1 cellular context compared by ENCODE assay signal in the genomic region with DNA sequence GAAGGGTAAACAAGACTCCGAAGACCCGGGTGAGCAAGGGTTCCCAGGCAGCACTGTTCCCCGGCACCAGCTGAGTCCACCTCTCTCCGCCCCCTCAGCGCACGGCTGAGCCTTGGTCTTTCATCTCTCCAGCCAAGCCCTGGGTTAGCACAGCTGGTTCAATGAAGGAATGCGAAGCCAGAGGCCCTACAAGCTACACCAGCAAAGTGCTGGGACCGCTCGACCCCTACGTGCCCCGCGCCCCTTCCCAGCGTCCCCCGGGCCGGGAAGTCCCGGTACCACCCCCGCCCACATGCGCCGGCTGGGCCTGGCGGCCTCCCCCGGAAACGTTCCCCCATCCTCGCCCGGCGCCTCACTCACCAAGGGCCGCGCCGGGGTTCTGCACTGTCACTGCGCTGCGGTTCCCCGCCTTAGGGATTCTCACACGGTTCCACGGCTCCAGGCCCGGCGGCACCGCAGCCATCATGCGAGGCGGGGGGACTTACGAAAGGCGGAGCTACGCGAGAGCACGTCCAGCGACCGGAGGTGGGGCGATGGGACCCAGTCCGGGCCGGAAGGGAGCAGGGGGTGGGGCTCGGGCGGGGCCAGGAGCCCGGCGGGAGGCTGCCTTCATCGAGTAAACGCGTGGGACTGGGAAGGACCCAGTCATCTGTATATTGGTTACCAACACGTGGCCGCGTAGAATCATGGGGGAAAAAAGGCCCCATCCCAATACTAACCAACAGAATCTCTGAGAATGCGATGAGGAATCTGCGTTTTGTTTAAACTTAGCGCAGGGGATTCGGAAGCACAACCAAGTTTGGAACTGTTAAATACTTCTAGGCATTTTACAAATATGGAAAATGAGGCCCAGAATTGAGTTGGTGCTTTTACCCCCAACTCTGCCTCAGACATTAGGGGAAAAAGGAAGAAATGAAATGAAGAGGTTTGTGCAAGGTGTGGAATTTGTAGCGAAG.
TF ChIP-seq lines count a peak whose summit lies in the region.

No MANE protein-coding gene starts in this region.

TF ChIP-seq in GM12878, 131 proteins besides CTCF, POLR2A, EP300 and RAD21 (continued from another document and continues in another):
- TF ChIP-seq, protein P1, sequence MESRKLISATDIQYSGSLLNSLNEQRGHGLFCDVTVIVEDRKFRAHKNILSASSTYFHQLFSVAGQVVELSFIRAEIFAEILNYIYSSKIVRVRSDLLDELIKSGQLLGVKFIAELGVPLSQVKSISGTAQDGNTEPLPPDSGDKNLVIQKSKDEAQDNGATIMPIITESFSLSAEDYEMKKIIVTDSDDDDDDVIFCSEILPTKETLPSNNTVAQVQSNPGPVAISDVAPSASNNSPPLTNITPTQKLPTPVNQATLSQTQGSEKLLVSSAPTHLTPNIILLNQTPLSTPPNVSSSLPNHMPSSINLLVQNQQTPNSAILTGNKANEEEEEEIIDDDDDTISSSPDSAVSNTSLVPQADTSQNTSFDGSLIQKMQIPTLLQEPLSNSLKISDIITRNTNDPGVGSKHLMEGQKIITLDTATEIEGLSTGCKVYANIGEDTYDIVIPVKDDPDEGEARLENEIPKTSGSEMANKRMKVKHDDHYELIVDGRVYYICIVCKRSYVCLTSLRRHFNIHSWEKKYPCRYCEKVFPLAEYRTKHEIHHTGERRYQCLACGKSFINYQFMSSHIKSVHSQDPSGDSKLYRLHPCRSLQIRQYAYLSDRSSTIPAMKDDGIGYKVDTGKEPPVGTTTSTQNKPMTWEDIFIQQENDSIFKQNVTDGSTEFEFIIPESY (IDR thresholded peaks at IDR 0.05) = no peak
- TF ChIP-seq MYB (IDR thresholded peaks at IDR 0.05; ENCODE audit: borderline replicate concordance, low read depth, low read length) (0 out of 2 replicates have a peak, but pooled peaks have one; percentile 9), ZZZ3 (IDR thresholded peaks at IDR 0.05; ENCODE audit: control insufficient read depth, insufficient read length, low read depth) (no peak), MEF2B (IDR thresholded peaks at IDR 0.05; ENCODE audit: partially characterized antibody, poor library complexity, severe bottlenecking) (peak; percentile 53), STAT1 (conservative IDR thresholded peaks at IDR 0.05) (no peak), ZBED1 (IDR thresholded peaks at IDR 0.05; ENCODE audit: borderline replicate concordance) (no peak), CREM (IDR thresholded peaks at IDR 0.05; ENCODE audit: low read depth) (peak; percentile 37; the same call in 1 of the 2 replicates), SMC3 (IDR thresholded peaks at IDR 0.05; ENCODE audit: borderline replicate concordance, low read length) (no peak; the same call in 1 of the 2 replicates), CBX3 (IDR thresholded peaks at IDR 0.05; ENCODE audit: borderline replicate concordance, low read depth) (no peak), KAT2A (conservative IDR thresholded peaks at IDR 0.05; ENCODE audit: control insufficient read depth, low read depth, low read length) (no peak), BRCA1 (IDR thresholded peaks at IDR 0.05; ENCODE audit: low read depth, low read length) (no peak), RELA (IDR thresholded peaks at IDR 0.05; ENCODE audit: borderline replicate concordance, partially characterized antibody) (peak; percentile 97), LARP7 (IDR thresholded peaks at IDR 0.05) (peak; percentile 75; the same call in 1 of the 2 replicates), TARDBP (IDR thresholded peaks at IDR 0.05; ENCODE audit: borderline replicate concordance) (no peak; the same call in 1 of the 2 replicates), SIX5 (IDR thresholded peaks at IDR 0.05; ENCODE audit: low read depth, low read length, severe bottlenecking) (no peak), RUNX3 (IDR thresholded peaks at IDR 0.05; ENCODE audit: low read length) (peak; percentile 59), SUPT20H (IDR thresholded peaks at IDR 0.05; ENCODE audit: borderline replicate concordance, control insufficient read depth, low read depth, low read length) (no peak), TCF7 (IDR thresholded peaks at IDR 0.05; ENCODE audit: borderline replicate concordance) (no peak), CBFB (IDR thresholded peaks at IDR 0.05; ENCODE audit: low read depth) (peak; percentile 73; the same call in 1 of the 2 replicates), ZNF207 (IDR thresholded peaks at IDR 0.05; ENCODE audit: borderline replicate concordance) (no peak), NR2C2 (IDR thresholded peaks at IDR 0.05; ENCODE audit: borderline replicate concordance, control insufficient read depth, insufficient read length, low read depth) (no peak), BCL11A (IDR thresholded peaks at IDR 0.05; ENCODE audit: low read depth, low read length) (no peak), ETV6 (conservative IDR thresholded peaks at IDR 0.05 in 1 of 2, IDR thresholded peaks at IDR 0.05 in 1 of 2; ENCODE audit: borderline replicate concordance in 1 of 2, low read depth in 1 of 2) (0 out of 4 replicates have a peak, but pooled peaks of 1 of the 2 experiments have one; percentile 18), SP1 (IDR thresholded peaks at IDR 0.05; ENCODE audit: low read depth, low read length) (peak; percentile 52), ZSCAN29 (IDR thresholded peaks at IDR 0.05) (no peak), CBX5 (IDR thresholded peaks at IDR 0.05; ENCODE audit: low read depth) (peak; percentile 77; the same call in 1 of the 2 replicates), WRNIP1 (IDR thresholded peaks at IDR 0.05; ENCODE audit: borderline replicate concordance, low read depth, low read length) (no peak), CEBPB (IDR thresholded peaks at IDR 0.05; ENCODE audit: borderline replicate concordance in 1 of 2, low read depth in 2 of 2, low read length in 2 of 2) (no peak), NFYA (IDR thresholded peaks at IDR 0.05; ENCODE audit: borderline replicate concordance, low read depth, low read length) (no peak), IRF4 (IDR thresholded peaks at IDR 0.05; ENCODE audit: low read depth, low read length) (0 out of 2 replicates have a peak, but pooled peaks have one; percentile 19), YBX1 (IDR thresholded peaks at IDR 0.05) (no peak), CREB1 (IDR thresholded peaks at IDR 0.05; ENCODE audit: low read depth) (peak; percentile 45; the same call in 1 of the 2 replicates), PAX5 (IDR thresholded peaks at IDR 0.05; ENCODE audit: borderline replicate concordance, low read depth, low read length) (peak; percentile 16; the same call in 1 of the 2 replicates), RFX5 (IDR thresholded peaks at IDR 0.05; ENCODE audit: low read depth, low read length) (0 out of 2 replicates have a peak, but pooled peaks have one; percentile 8), SREBF2 (IDR thresholded peaks at IDR 0.05; ENCODE audit: low read length) (no peak), ZNF24 (IDR thresholded peaks at IDR 0.05) (no peak)
- TF ChIP-seq, protein P2, sequence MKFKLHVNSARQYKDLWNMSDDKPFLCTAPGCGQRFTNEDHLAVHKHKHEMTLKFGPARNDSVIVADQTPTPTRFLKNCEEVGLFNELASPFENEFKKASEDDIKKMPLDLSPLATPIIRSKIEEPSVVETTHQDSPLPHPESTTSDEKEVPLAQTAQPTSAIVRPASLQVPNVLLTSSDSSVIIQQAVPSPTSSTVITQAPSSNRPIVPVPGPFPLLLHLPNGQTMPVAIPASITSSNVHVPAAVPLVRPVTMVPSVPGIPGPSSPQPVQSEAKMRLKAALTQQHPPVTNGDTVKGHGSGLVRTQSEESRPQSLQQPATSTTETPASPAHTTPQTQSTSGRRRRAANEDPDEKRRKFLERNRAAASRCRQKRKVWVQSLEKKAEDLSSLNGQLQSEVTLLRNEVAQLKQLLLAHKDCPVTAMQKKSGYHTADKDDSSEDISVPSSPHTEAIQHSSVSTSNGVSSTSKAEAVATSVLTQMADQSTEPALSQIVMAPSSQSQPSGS (IDR thresholded peaks at IDR 0.05; ENCODE audit: low read length) = no peak
- TF ChIP-seq, protein P3, sequence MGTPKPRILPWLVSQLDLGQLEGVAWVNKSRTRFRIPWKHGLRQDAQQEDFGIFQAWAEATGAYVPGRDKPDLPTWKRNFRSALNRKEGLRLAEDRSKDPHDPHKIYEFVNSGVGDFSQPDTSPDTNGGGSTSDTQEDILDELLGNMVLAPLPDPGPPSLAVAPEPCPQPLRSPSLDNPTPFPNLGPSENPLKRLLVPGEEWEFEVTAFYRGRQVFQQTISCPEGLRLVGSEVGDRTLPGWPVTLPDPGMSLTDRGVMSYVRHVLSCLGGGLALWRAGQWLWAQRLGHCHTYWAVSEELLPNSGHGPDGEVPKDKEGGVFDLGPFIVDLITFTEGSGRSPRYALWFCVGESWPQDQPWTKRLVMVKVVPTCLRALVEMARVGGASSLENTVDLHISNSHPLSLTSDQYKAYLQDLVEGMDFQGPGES (IDR thresholded peaks at IDR 0.05) = no peak
- TF ChIP-seq, protein P4, sequence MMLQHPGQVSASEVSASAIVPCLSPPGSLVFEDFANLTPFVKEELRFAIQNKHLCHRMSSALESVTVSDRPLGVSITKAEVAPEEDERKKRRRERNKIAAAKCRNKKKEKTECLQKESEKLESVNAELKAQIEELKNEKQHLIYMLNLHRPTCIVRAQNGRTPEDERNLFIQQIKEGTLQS (IDR thresholded peaks at IDR 0.05; ENCODE audit: borderline replicate concordance, extremely low read depth, low read depth, low read length) = no peak
- TF ChIP-seq, protein P5, sequence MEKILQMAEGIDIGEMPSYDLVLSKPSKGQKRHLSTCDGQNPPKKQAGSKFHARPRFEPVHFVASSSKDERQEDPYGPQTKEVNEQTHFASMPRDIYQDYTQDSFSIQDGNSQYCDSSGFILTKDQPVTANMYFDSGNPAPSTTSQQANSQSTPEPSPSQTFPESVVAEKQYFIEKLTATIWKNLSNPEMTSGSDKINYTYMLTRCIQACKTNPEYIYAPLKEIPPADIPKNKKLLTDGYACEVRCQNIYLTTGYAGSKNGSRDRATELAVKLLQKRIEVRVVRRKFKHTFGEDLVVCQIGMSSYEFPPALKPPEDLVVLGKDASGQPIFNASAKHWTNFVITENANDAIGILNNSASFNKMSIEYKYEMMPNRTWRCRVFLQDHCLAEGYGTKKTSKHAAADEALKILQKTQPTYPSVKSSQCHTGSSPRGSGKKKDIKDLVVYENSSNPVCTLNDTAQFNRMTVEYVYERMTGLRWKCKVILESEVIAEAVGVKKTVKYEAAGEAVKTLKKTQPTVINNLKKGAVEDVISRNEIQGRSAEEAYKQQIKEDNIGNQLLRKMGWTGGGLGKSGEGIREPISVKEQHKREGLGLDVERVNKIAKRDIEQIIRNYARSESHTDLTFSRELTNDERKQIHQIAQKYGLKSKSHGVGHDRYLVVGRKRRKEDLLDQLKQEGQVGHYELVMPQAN (conservative IDR thresholded peaks at IDR 0.05) = peak; percentile 82; the same call in 1 of the 2 replicates
- TF ChIP-seq, protein P6, sequence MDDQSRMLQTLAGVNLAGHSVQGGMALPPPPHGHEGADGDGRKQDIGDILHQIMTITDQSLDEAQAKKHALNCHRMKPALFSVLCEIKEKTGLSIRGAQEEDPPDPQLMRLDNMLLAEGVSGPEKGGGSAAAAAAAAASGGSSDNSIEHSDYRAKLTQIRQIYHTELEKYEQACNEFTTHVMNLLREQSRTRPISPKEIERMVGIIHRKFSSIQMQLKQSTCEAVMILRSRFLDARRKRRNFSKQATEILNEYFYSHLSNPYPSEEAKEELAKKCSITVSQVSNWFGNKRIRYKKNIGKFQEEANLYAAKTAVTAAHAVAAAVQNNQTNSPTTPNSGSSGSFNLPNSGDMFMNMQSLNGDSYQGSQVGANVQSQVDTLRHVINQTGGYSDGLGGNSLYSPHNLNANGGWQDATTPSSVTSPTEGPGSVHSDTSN (IDR thresholded peaks at IDR 0.05; ENCODE audit: insufficient replicate concordance, low read depth, low read length) = no peak
- TF ChIP-seq, protein P7, sequence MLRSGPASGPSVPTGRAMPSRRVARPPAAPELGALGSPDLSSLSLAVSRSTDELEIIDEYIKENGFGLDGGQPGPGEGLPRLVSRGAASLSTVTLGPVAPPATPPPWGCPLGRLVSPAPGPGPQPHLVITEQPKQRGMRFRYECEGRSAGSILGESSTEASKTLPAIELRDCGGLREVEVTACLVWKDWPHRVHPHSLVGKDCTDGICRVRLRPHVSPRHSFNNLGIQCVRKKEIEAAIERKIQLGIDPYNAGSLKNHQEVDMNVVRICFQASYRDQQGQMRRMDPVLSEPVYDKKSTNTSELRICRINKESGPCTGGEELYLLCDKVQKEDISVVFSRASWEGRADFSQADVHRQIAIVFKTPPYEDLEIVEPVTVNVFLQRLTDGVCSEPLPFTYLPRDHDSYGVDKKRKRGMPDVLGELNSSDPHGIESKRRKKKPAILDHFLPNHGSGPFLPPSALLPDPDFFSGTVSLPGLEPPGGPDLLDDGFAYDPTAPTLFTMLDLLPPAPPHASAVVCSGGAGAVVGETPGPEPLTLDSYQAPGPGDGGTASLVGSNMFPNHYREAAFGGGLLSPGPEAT (IDR thresholded peaks at IDR 0.05; ENCODE audit: low read depth) = peak; percentile 97
- TF ChIP-seq, protein P8, sequence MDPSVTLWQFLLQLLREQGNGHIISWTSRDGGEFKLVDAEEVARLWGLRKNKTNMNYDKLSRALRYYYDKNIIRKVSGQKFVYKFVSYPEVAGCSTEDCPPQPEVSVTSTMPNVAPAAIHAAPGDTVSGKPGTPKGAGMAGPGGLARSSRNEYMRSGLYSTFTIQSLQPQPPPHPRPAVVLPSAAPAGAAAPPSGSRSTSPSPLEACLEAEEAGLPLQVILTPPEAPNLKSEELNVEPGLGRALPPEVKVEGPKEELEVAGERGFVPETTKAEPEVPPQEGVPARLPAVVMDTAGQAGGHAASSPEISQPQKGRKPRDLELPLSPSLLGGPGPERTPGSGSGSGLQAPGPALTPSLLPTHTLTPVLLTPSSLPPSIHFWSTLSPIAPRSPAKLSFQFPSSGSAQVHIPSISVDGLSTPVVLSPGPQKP (IDR thresholded peaks at IDR 0.05; ENCODE audit: low read depth, low read length) = 0 out of 2 replicates have a peak, but pooled peaks have one; percentile 11
- TF ChIP-seq, protein P9, sequence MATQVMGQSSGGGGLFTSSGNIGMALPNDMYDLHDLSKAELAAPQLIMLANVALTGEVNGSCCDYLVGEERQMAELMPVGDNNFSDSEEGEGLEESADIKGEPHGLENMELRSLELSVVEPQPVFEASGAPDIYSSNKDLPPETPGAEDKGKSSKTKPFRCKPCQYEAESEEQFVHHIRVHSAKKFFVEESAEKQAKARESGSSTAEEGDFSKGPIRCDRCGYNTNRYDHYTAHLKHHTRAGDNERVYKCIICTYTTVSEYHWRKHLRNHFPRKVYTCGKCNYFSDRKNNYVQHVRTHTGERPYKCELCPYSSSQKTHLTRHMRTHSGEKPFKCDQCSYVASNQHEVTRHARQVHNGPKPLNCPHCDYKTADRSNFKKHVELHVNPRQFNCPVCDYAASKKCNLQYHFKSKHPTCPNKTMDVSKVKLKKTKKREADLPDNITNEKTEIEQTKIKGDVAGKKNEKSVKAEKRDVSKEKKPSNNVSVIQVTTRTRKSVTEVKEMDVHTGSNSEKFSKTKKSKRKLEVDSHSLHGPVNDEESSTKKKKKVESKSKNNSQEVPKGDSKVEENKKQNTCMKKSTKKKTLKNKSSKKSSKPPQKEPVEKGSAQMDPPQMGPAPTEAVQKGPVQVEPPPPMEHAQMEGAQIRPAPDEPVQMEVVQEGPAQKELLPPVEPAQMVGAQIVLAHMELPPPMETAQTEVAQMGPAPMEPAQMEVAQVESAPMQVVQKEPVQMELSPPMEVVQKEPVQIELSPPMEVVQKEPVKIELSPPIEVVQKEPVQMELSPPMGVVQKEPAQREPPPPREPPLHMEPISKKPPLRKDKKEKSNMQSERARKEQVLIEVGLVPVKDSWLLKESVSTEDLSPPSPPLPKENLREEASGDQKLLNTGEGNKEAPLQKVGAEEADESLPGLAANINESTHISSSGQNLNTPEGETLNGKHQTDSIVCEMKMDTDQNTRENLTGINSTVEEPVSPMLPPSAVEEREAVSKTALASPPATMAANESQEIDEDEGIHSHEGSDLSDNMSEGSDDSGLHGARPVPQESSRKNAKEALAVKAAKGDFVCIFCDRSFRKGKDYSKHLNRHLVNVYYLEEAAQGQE (IDR thresholded peaks at IDR 0.05; ENCODE audit: low read depth, low read length) = no peak
